ENCODE assay signal across 9 cellular contexts in genomic region chr22:41917906-41918791, GRCh38. TPM values are rescaled to one million over a fixed set of nuclear protein-coding genes. Genes with fewer than 3 reads are reported as not detected.
DNase-seq lines count a peak whose midpoint lies in the region; ATAC-seq and TF ChIP-seq lines count a peak whose summit lies in the region.
"Had no signal": no experiment of that assay in that cellular context is flagged by ENCODE, and none has a peak within 500 bp of the region (broad histone marks: within the 10 kb centered on the region; RNA-seq: fewer than 3 reads in every experiment).

No MANE protein-coding gene starts in this region.

- H3K4me2 ChIP-seq in GM23248 (ENCODE audit: unreplicated experiment): no peak overlapping the region

- peaks cover 18% of the 10 kb centered on the region for H3K4me1 Mint-ChIP-seq in CD8-positive, alpha-beta T cell (ENCODE audit: low read depth)

- in situ Hi-C loops in GM23248 (cut with MboI): no loop called here
- in situ Hi-C loops in SK-MEL-5 (cut with HindIII; ENCODE audit: low pct_unique_long_range_greater_than_20kb, low sequenced_read_pairs): no loop called here

- ATAC-seq in CD8-positive, alpha-beta T cell: no peak
- ATAC-seq in right cardiac atrium: peak in 1 of 2 donors; percentile 56
- ATAC-seq in GM21381 (IDR thresholded peaks at IDR 0.05; ENCODE audit: unreplicated experiment): no peak
- no peak for ATAC-seq in GM18907 (IDR thresholded peaks at IDR 0.05; ENCODE audit: unreplicated experiment)

- WGBS in GM23248 (ENCODE audit: low coverage in 1 of 2, low lambda C conversion rate in 2 of 2, missing lambda C conversion rate in 2 of 2), 2 experiments: 70 to 73% methylated on average over 20 to 23 of the region's 23 CpGs
- 55% methylated on average over 23 of the region's 23 CpGs for WGBS in right cardiac atrium

- 0 out of 2 replicates have a peak, but pooled peaks cover 12% of the 10 kb centered on the region for H3F3A ChIP-seq in GM23248 (ENCODE audit: insufficient read depth)

- no peak overlapping the region for H3K27ac Mint-ChIP-seq in CD8-positive, alpha-beta T cell

- H3K9me3 ChIP-seq in CD8-positive, alpha-beta T cell (ENCODE audit: low read length): no peaks in the 10 kb centered on the region
- H3K9me3 ChIP-seq in GM23248 (ENCODE audit: low read depth): no peaks in the 10 kb centered on the region
- no peaks in the 10 kb centered on the region for H3K9me3 ChIP-seq in right cardiac atrium (ENCODE audit: control insufficient read depth, low read length)

- H3K9ac ChIP-seq in GM23248: no peak overlapping the region

- H3K4me3 Mint-ChIP-seq in CD8-positive, alpha-beta T cell: peak overlapping the region; percentile 76

- no peaks in the 10 kb centered on the region for H3K36me3 ChIP-seq in CD8-positive, alpha-beta T cell (ENCODE audit: insufficient read depth, low read length)
- H3K36me3 ChIP-seq in GM23248 (ENCODE audit: low read depth): no peaks in the 10 kb centered on the region

- H3K79me2 ChIP-seq in GM23248 (ENCODE audit: insufficient read depth): no peaks in the 10 kb centered on the region

- H2AFZ ChIP-seq in GM23248: no peak overlapping the region

- CTCF ChIA-PET in CD8-positive, alpha-beta T cell (lab: Charles Lee): interaction anchor here (0.5 to 1.9 kb wide), 2 partner anchors 22 to 114 kb away, joined by 3 to 6 read pairs; no protein-coding TSS in a partner anchor

- no peaks in the 10 kb centered on the region for H3K36me3 Mint-ChIP-seq in CD8-positive, alpha-beta T cell

- DNase-seq in CD8-positive, alpha-beta T cell: no peak
- peak; percentile 37 for DNase-seq in GM23248
- peak; percentile 47 for DNase-seq in SK-MEL-5 (ENCODE audit: low read depth, low spot score)
- DNase-seq in right cardiac atrium: peak; percentile 76 to 88 (median 86)
- DNase-seq in stimulated activated naive CD4-positive, alpha-beta T cell treated with Interleukin-2 at 50 U/mL for 16 hours (lab: John Stamatoyannopoulos, UW): no peak
- no peak for DNase-seq in iPS-NIHi11 (ENCODE audit: low spot score)

- H4K20me1 ChIP-seq in GM23248 (ENCODE audit: insufficient read depth): no peaks in the 10 kb centered on the region

- no peaks in the 10 kb centered on the region for H3K9me3 Mint-ChIP-seq in CD8-positive, alpha-beta T cell

- H3K9me2 ChIP-seq in GM23248 (ENCODE audit: insufficient read depth): no peaks in the 10 kb centered on the region

- peaks cover 25% of the 10 kb centered on the region for H3K4me1 ChIP-seq in CD8-positive, alpha-beta T cell (ENCODE audit: insufficient read depth, low read length)
- H3K4me1 ChIP-seq in GM23248 (ENCODE audit: insufficient read depth) (no peaks in the 10 kb centered on the region), right cardiac atrium (ENCODE audit: control insufficient read depth, insufficient read depth, low read length) (no peaks in the 10 kb centered on the region)

- TF ChIP-seq CTCF in CD8-positive, alpha-beta T cell (IDR thresholded peaks at IDR 0.05): no peak

- intact Hi-C loops in CD8-positive, alpha-beta T cell (cut with DNase I, micrococcal nuclease): no loop called here
- intact Hi-C loops in right cardiac atrium (cut with DNase I): no loop called here

- H3K27ac ChIP-seq in CD8-positive, alpha-beta T cell (ENCODE audit: low read depth, low read length): no peak overlapping the region
- H3K27ac ChIP-seq in GM23248 (no peak overlapping the region), right cardiac atrium (ENCODE audit: low read length) (no peak overlapping the region)

- H3K4me3 ChIP-seq in CD8-positive, alpha-beta T cell (ENCODE audit: low read depth, low read length): no peak overlapping the region
- no peak overlapping the region for H3K4me3 ChIP-seq in GM23248
- H3K4me3 ChIP-seq in right cardiac atrium (ENCODE audit: low read length): no peak overlapping the region

- H3K27me3 Mint-ChIP-seq in CD8-positive, alpha-beta T cell (ENCODE audit: low read depth): peaks cover 9% of the 10 kb centered on the region

- POLR2A ChIA-PET in CD8-positive, alpha-beta T cell (lab: Charles Lee): no interaction called here

- peaks cover 8% of the 10 kb centered on the region for H3K27me3 ChIP-seq in CD8-positive, alpha-beta T cell (ENCODE audit: insufficient read depth, low read length)
- H3K27me3 ChIP-seq in GM23248 (replicated peaks; ENCODE audit: insufficient read depth): peaks cover 28% of the 10 kb centered on the region
- H3K27me3 ChIP-seq in right cardiac atrium (ENCODE audit: control insufficient read depth, insufficient read depth): no peaks in the 10 kb centered on the region

RNA-seq across cellular contexts. Expression of gene SHISA8, which starts 3.3 kb away (rescaled TPM):
- total RNA-seq in CD8-positive, alpha-beta T cell: 1 to 10 TPM in 1 of 2 experiments, under 1 TPM in 1; 0.72 to 1.5 TPM
- not detected in 2 replicates for total RNA-seq in GM23248 (2014; rRNA removed; shearing (Covaris generic))
- polyA plus RNA-seq in GM23248 (2016; fragmentation: Nextera tagmentation; extraction: Ambion mirVana) (not detected in 2 replicates), right cardiac atrium (0.95 TPM)
- total RNA-seq in SK-MEL-5 (2014; rRNA removed; shearing (Covaris generic)): not detected in 2 replicates
- polyA plus RNA-seq in SK-MEL-5 (2015; cell fraction: cytosol; rRNA removed): not detected in 2 replicates
- polyA plus RNA-seq in SK-MEL-5 (2015; cell fraction: nucleus; rRNA removed): not detected in 2 replicates
- 1 to 10 TPM; 1.1 to 8.5 (median 2.6) TPM for total RNA-seq in right cardiac atrium
- total RNA-seq: dermis microvascular lymphatic vessel endothelial cell had no signal

RNA-seq across cellular contexts. Expression of gene TNFRSF13C, which starts 8.5 kb away (rescaled TPM):
- 10 to 100 TPM; 36.3 to 39.8 TPM for total RNA-seq in CD8-positive, alpha-beta T cell
- 0.22 TPM in 1 of 2 replicates, not detected in the other for total RNA-seq in GM23248 (2014; rRNA removed; shearing (Covaris generic))
- 0.05 and 0.11 TPM in 2 replicates for polyA plus RNA-seq in GM23248 (2016; fragmentation: Nextera tagmentation; extraction: Ambion mirVana)
- total RNA-seq in SK-MEL-5 (2014; rRNA removed; shearing (Covaris generic)): 0.11 and 0.19 TPM in 2 replicates
- polyA plus RNA-seq in SK-MEL-5 (2015; cell fraction: cytosol; rRNA removed): 0.31 and 0.73 TPM in 2 replicates
- 3.5 and 3.8 TPM in 2 replicates for polyA plus RNA-seq in SK-MEL-5 (2015; cell fraction: nucleus; rRNA removed)
- total RNA-seq in right cardiac atrium: under 1 TPM; 0.19 to 0.96 (median 0.55) TPM
- 0.41 TPM for polyA plus RNA-seq in right cardiac atrium

RNA-seq across cellular contexts. Expression of gene CENPM, which starts 28.8 kb away (rescaled TPM):
- total RNA-seq in CD8-positive, alpha-beta T cell: 10 to 100 TPM in 1 of 2 experiments, 1 to 10 TPM in 1; 9.4 to 10.9 TPM
- 5.7 and 15.0 TPM in 2 replicates for total RNA-seq in GM23248 (2014; rRNA removed; shearing (Covaris generic))
- polyA plus RNA-seq in GM23248 (2016; fragmentation: Nextera tagmentation; extraction: Ambion mirVana): 18.9 and 20.0 TPM in 2 replicates
- 38.7 and 47.3 TPM in 2 replicates for total RNA-seq in SK-MEL-5 (2014; rRNA removed; shearing (Covaris generic))
- polyA plus RNA-seq in SK-MEL-5 (2015; cell fraction: cytosol; rRNA removed): 40.9 and 70.0 TPM in 2 replicates
- 30.1 and 39.7 TPM in 2 replicates for polyA plus RNA-seq in SK-MEL-5 (2015; cell fraction: nucleus; rRNA removed)
- 1 to 10 TPM in 2 of 4 donors, not detected in 2; 1.4 to 1.8 TPM for total RNA-seq in right cardiac atrium
- 0.23 TPM for polyA plus RNA-seq in right cardiac atrium

RNA-seq across cellular contexts. Expression of gene SEPTIN3, which starts 51.1 kb away (rescaled TPM):
- total RNA-seq in CD8-positive, alpha-beta T cell: under 1 TPM in 1 of 2 experiments, not detected in 1; 0.11 TPM
- not detected in 2 replicates for total RNA-seq in GM23248 (2014; rRNA removed; shearing (Covaris generic))
- 0.06 TPM in 1 of 2 replicates, not detected in the other for polyA plus RNA-seq in GM23248 (2016; fragmentation: Nextera tagmentation; extraction: Ambion mirVana)
- total RNA-seq in SK-MEL-5 (2014; rRNA removed; shearing (Covaris generic)): 25.6 and 25.9 TPM in 2 replicates
- polyA plus RNA-seq in SK-MEL-5 (2015; cell fraction: cytosol; rRNA removed): 24.9 and 32.1 TPM in 2 replicates
- 16.2 and 19.1 TPM in 2 replicates for polyA plus RNA-seq in SK-MEL-5 (2015; cell fraction: nucleus; rRNA removed)
- total RNA-seq in right cardiac atrium: under 1 TPM; 0.09 to 0.39 (median 0.14) TPM
- 0.14 TPM for polyA plus RNA-seq in right cardiac atrium

Comparison
In these comparisons a context has a peak if more than half of its experiments do, and no peak if none do; other contexts are left out.
1. DNase-seq: peak in GM23248 (single experiment), SK-MEL-5 (single experiment) and right cardiac atrium (3 of 3); none in CD8-positive, alpha-beta T cell (0 of 7), stimulated activated naive CD4-positive, alpha-beta T cell treated with Interleukin-2 at 50 U/mL for 16 hours (single experiment) and iPS-NIHi11 (single experiment).
2. RNA of gene TNFRSF13C, which starts 8.5 kb away (total RNA-seq): 36.3 to 39.8 TPM in CD8-positive, alpha-beta T cell; 0.19 to 0.96 TPM in right cardiac atrium, 0.22 TPM in GM23248 and 0.11 to 0.19 TPM in SK-MEL-5; every median in the first group is over 10 times any median in the second.